ENCODE assay signal across 8 cellular contexts in the genomic region with DNA sequence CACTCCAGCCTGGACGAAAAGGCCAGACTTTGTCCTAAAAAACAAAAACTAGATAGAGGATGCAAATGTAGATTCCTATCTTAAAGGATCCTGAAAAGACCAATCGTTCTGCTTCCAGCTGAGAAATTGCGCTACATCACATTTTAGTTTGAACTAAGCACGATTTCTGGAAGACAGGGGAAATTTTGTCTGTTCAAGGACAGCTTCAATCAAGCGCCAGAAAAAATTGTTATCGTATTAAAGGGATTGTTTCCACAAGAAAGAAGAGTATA. TPM values are rescaled to one million over a fixed set of nuclear protein-coding genes. Genes with fewer than 3 reads are reported as not detected.
A peak's percentile ranks its signal among the peaks of the same experiment; 100 is the strongest.
DNase-seq lines count a peak whose midpoint lies in the region; ATAC-seq, FAIRE-seq and TF ChIP-seq lines count a peak whose summit lies in the region.

No MANE protein-coding gene starts in this region.

- peak overlapping the region; percentile 83 for H3K27ac Mint-ChIP-seq in activated naive CD8-positive, alpha-beta T cell treated with anti-CD3 and anti-CD28 coated beads for 36 hours

- peak overlapping the region; percentile 92 for H3K4me3 Mint-ChIP-seq in activated naive CD8-positive, alpha-beta T cell treated with anti-CD3 and anti-CD28 coated beads for 36 hours

- H3K4me1 ChIP-seq in HUES6 (ENCODE audit: control insufficient read depth, insufficient read depth, low read length) (no peaks in the 10 kb centered on the region; the same call in 1 of the 2 replicates), stomach (peaks cover 10 to 44% (median 23%) of the 10 kb centered on the region in 4 donors)

- no peak for TF ChIP-seq POLR2A in stomach (IDR thresholded peaks at IDR 0.05)

- H3K36me3 ChIP-seq in HUES6 (ENCODE audit: control insufficient read depth, insufficient read depth, low read length) (no peaks in the 10 kb centered on the region), stomach (no peaks in the 10 kb centered on the region)

- WGBS in stomach, 5 donors, result 28 to 53% (median 35%) methylated on average over 6 of the region's 6 CpGs

- no peak for TF ChIP-seq EP300 in stomach (IDR thresholded peaks at IDR 0.05)

- H3K27ac ChIP-seq in HUES6 (ENCODE audit: low read depth, low read length), result no peak overlapping the region
- peak overlapping the region; percentile 76 to 95 (median 90) for H3K27ac ChIP-seq in stomach

- peak overlapping the region; percentile 66 for H3K4me3 ChIP-seq in HUES6 (ENCODE audit: low read depth, low read length)
- H3K4me3 ChIP-seq in iPS-18c (ENCODE audit: insufficient read depth, low read depth, low read length), result peak overlapping the region; percentile 51; the same call in 1 of the 2 replicates
- peak overlapping the region; percentile 55 to 65 (median 64) for H3K4me3 ChIP-seq in stomach

- peaks cover 2% of the 10 kb centered on the region for H3K9me3 Mint-ChIP-seq in activated naive CD8-positive, alpha-beta T cell treated with anti-CD3 and anti-CD28 coated beads for 36 hours

- peaks cover 16% of the 10 kb centered on the region for H3K36me3 Mint-ChIP-seq in activated naive CD8-positive, alpha-beta T cell treated with anti-CD3 and anti-CD28 coated beads for 36 hours

- H3K9me3 ChIP-seq in HUES6 (ENCODE audit: control insufficient read depth, insufficient read depth, low read depth, low read length) (peaks cover 8% of the 10 kb centered on the region; the same call in 1 of the 2 replicates), iPS-18c (ENCODE audit: control insufficient read depth, insufficient read depth, low read length) (no peaks in the 10 kb centered on the region), stomach (no peaks in the 10 kb centered on the region)

- intact Hi-C loops in stomach (cut with DNase I; ENCODE audit: low total_unique reads), result no loop called here

- no peak for TF ChIP-seq CTCF in stomach (IDR thresholded peaks at IDR 0.05)

- no peak for ATAC-seq in HG03565 (IDR thresholded peaks at IDR 0.05; ENCODE audit: unreplicated experiment)
- ATAC-seq in HG03342 (IDR thresholded peaks at IDR 0.05; ENCODE audit: unreplicated experiment), result no peak

- DNase-seq in activated naive CD8-positive, alpha-beta T cell treated with anti-CD3 and anti-CD28 coated beads for 36 hours, result no peak
- no peak for DNase-seq in stomach
- no peak for DNase-seq in NCI-H2081 (lab: John Stamatoyannopoulos, UW)
- DNase-seq in urothelium cell line (ENCODE audit: low spot score), result no peak

- no peaks in the 10 kb centered on the region for H3K27me3 Mint-ChIP-seq in activated naive CD8-positive, alpha-beta T cell treated with anti-CD3 and anti-CD28 coated beads for 36 hours

- peaks cover 30% of the 10 kb centered on the region for H3K4me1 Mint-ChIP-seq in activated naive CD8-positive, alpha-beta T cell treated with anti-CD3 and anti-CD28 coated beads for 36 hours

- FAIRE-seq in urothelium cell line (lab: Jason Lieb, UNC), result no peak

- peaks cover 4% of the 10 kb centered on the region; the same call in 1 of the 2 replicates for H3K27me3 ChIP-seq in HUES6 (ENCODE audit: control insufficient read depth, insufficient read depth, low read length)
- no peaks in the 10 kb centered on the region for H3K27me3 ChIP-seq in stomach

- H3K9ac ChIP-seq in HUES6 (ENCODE audit: low read length), result peak overlapping the region; percentile 79

RNA-seq across cellular contexts. Expression of gene HSD17B11, which starts 0.7 kb away (rescaled TPM):
- 10 to 100 TPM; 18.2 to 18.7 TPM for total RNA-seq in activated naive CD8-positive, alpha-beta T cell treated with anti-CD3 and anti-CD28 coated beads for 36 hours
- 100 to 1,000 TPM in 1 of 5 donors, 10 to 100 TPM in 4; 47.8 to 116 (median 66.7) TPM for total RNA-seq in stomach
- 10 to 100 TPM; 14.4 to 37.1 (median 27.0) TPM for polyA plus RNA-seq in stomach

RNA-seq across cellular contexts. Expression of gene NUDT9, which starts 30.7 kb away (rescaled TPM):
- total RNA-seq in activated naive CD8-positive, alpha-beta T cell treated with anti-CD3 and anti-CD28 coated beads for 36 hours, result 10 to 100 TPM; 13.4 to 13.6 TPM
- total RNA-seq in stomach, result 10 to 100 TPM in 3 of 5 donors, 1 to 10 TPM in 2; 3.6 to 44.9 (median 13.9) TPM
- 10 to 100 TPM; 19.7 to 36.0 (median 20.6) TPM for polyA plus RNA-seq in stomach
